In genomic region chr10:27241640-27242472, GRCh38 we compare ENCODE assay signal across 8 cellular contexts. TPM values are rescaled to one million over a fixed set of nuclear protein-coding genes. Genes with fewer than 3 reads are reported as not detected.
DNase-seq lines count a peak whose midpoint lies in the region; ATAC-seq and TF ChIP-seq lines count a peak whose summit lies in the region.

No MANE protein-coding gene starts in this region.

- peak overlapping the region; percentile 97 for H2AFZ ChIP-seq in osteoblast (ENCODE audit: low read length)

- H3K36me3 Mint-ChIP-seq in activated naive CD4-positive, alpha-beta T cell treated with anti-CD3 and anti-CD28 coated beads, Interleukin-2, amount 50 U/mL, for 24 hours = peaks cover 2% of the 10 kb centered on the region

- WGBS in thymus = 3% methylated on average over 59 of the region's 59 CpGs

- peaks cover 24% of the 10 kb centered on the region for H3K79me2 ChIP-seq in osteoblast (ENCODE audit: insufficient read depth, low read length)

- ATAC-seq in HG02571 (IDR thresholded peaks at IDR 0.05; ENCODE audit: unreplicated experiment) = peak; percentile 59

- H3K27me3 ChIP-seq in osteoblast (ENCODE audit: insufficient read depth, low read length) (no peaks in the 10 kb centered on the region), thymus (ENCODE audit: control insufficient read depth, insufficient read depth) (no peaks in the 10 kb centered on the region)

- H3K9ac ChIP-seq in SK-N-MC (ENCODE audit: insufficient read length) = peak overlapping the region; percentile 96

- H3K4me3 ChIP-seq in SK-N-MC (peak overlapping the region; percentile 79), osteoblast (ENCODE audit: insufficient read depth, low read length) (peak overlapping the region; percentile 80), thymus (ENCODE audit: low read length) (peak overlapping the region; percentile 65)

- peaks cover 30% of the 10 kb centered on the region for H3K4me1 Mint-ChIP-seq in activated naive CD4-positive, alpha-beta T cell treated with anti-CD3 and anti-CD28 coated beads, Interleukin-2, amount 50 U/mL, for 24 hours

- H3K4me1 ChIP-seq in osteoblast (ENCODE audit: insufficient read depth, low read length) (peaks cover 19% of the 10 kb centered on the region), thymus (ENCODE audit: control insufficient read depth, insufficient read depth, low read length) (peaks cover 7% of the 10 kb centered on the region)

- H3K4me3 Mint-ChIP-seq in activated naive CD4-positive, alpha-beta T cell treated with anti-CD3 and anti-CD28 coated beads, Interleukin-2, amount 50 U/mL, for 24 hours = peak overlapping the region; percentile 98

- TF ChIP-seq CTCF in GM10266 (IDR thresholded peaks at IDR 0.05; ENCODE audit: control insufficient read depth, insufficient read depth, low read depth, missing control alignments) (no peak), osteoblast (IDR thresholded peaks at IDR 0.05; ENCODE audit: extremely low read depth, low read depth, low read length) (peak; percentile 37)

- peak overlapping the region; percentile 95 for H3K27ac Mint-ChIP-seq in activated naive CD4-positive, alpha-beta T cell treated with anti-CD3 and anti-CD28 coated beads, Interleukin-2, amount 50 U/mL, for 24 hours

- peak overlapping the region; percentile 98 for H3K27ac ChIP-seq in SK-N-MC
- H3K27ac ChIP-seq in osteoblast (ENCODE audit: low read depth, low read length) = peak overlapping the region; percentile 80
- H3K27ac ChIP-seq in thymus (ENCODE audit: low read depth) = peak overlapping the region; percentile 92

- no peaks in the 10 kb centered on the region for H3K9me3 Mint-ChIP-seq in activated naive CD4-positive, alpha-beta T cell treated with anti-CD3 and anti-CD28 coated beads, Interleukin-2, amount 50 U/mL, for 24 hours

- H4K20me1 ChIP-seq in osteoblast (ENCODE audit: insufficient read depth, low read length) = no peaks in the 10 kb centered on the region

- H3K27me3 Mint-ChIP-seq in activated naive CD4-positive, alpha-beta T cell treated with anti-CD3 and anti-CD28 coated beads, Interleukin-2, amount 50 U/mL, for 24 hours = no peaks in the 10 kb centered on the region

- peak overlapping the region; percentile 95 for H3K4me2 ChIP-seq in osteoblast (ENCODE audit: insufficient read depth, low read length)

- no peaks in the 10 kb centered on the region for H3K9me3 ChIP-seq in SK-N-MC (ENCODE audit: low read depth, low read length)
- no peaks in the 10 kb centered on the region for H3K9me3 ChIP-seq in osteoblast (ENCODE audit: low read depth, low read length)
- no peaks in the 10 kb centered on the region for H3K9me3 ChIP-seq in thymus (ENCODE audit: control insufficient read depth)

- H3K36me3 ChIP-seq in SK-N-MC (ENCODE audit: insufficient read depth, low read length) = no peaks in the 10 kb centered on the region
- no peaks in the 10 kb centered on the region for H3K36me3 ChIP-seq in osteoblast (ENCODE audit: insufficient read depth, low read length)
- no peaks in the 10 kb centered on the region for H3K36me3 ChIP-seq in thymus (ENCODE audit: control insufficient read depth, insufficient read depth)

- DNase-seq in GM10266 (ENCODE audit: extremely low spot score) (peak; percentile 87), NAMALWA (ENCODE audit: low spot score) (peak; percentile 97), SK-N-MC (ENCODE audit: low read depth, low spot score) (no peak), glomerular visceral epithelial cell (ENCODE audit: extremely low spot score) (peak; percentile 96), osteoblast (ENCODE audit: insufficient read length, low spot score, missing footprints) (peak; percentile 94)

RNA-seq across cellular contexts. Expression of gene ACBD5, which starts 1.3 kb away (rescaled TPM):
- 23.2 and 25.3 TPM in 2 replicates for total RNA-seq in osteoblast
- polyA plus RNA-seq in thymus = 14.8 TPM
